In genomic region chr6:37316071-37316470, GRCh38 we compare ENCODE assay signal across 23 cellular contexts. TPM values are rescaled to one million over a fixed set of nuclear protein-coding genes. Genes with fewer than 3 reads are reported as not detected.
DNase-seq lines count a peak whose midpoint lies in the region; ATAC-seq lines count a peak whose summit lies in the region.
"Had no signal": no experiment of that assay in that cellular context is flagged by ENCODE, and none has a peak within 500 bp of the region (broad histone marks: within the 10 kb centered on the region; RNA-seq: fewer than 3 reads in every experiment).

No MANE protein-coding gene starts in this region.

- H3K27ac Mint-ChIP-seq in effector memory CD8-positive, alpha-beta T cell: no peak overlapping the region
- H3K27ac Mint-ChIP-seq: CD4-positive, CD25-positive, alpha-beta regulatory T cell; IgD-negative memory B cell had no signal

- H3K27ac ChIP-seq in BLaER1: no peak overlapping the region
- H3K27ac ChIP-seq: KMS-11, Peyer's patch, SK-N-MC had no signal

- H3K36me3 ChIP-seq in BLaER1: peaks cover 84% of the 10 kb centered on the region

- peak overlapping the region; percentile 22 for H3K4me2 ChIP-seq in BLaER1
- H3K4me2 ChIP-seq: KMS-11 had no signal

- no peaks in the 10 kb centered on the region for H3K9me3 Mint-ChIP-seq in effector memory CD8-positive, alpha-beta T cell
- H3K9me3 Mint-ChIP-seq: CD4-positive, CD25-positive, alpha-beta regulatory T cell; IgD-negative memory B cell had no signal

- no peaks in the 10 kb centered on the region for H3K4me1 Mint-ChIP-seq in effector memory CD8-positive, alpha-beta T cell (ENCODE audit: low read depth in 2 of 2)

- peaks cover 6% of the 10 kb centered on the region for H3K36me3 Mint-ChIP-seq in effector memory CD8-positive, alpha-beta T cell (ENCODE audit: insufficient read depth)

- H4K20me1 ChIP-seq in BLaER1: no peaks in the 10 kb centered on the region

- H3K4me3 ChIP-seq in BLaER1: no peak overlapping the region
- H3K4me3 ChIP-seq: GM12878, Peyer's patch, SK-N-MC had no signal

- no peak overlapping the region for H3K9ac ChIP-seq in BLaER1
- H3K9ac ChIP-seq: KMS-11 had no signal

- no peaks in the 10 kb centered on the region for H3K9me3 ChIP-seq in BLaER1
- H3K9me3 ChIP-seq: Peyer's patch had no signal

- H3K4me1 ChIP-seq in BLaER1: peaks cover 21% of the 10 kb centered on the region
- H3K4me1 ChIP-seq: Peyer's patch had no signal

- DNase-seq in NCI-H1694 (lab: John Stamatoyannopoulos, UW): peak; percentile 93
- peak; percentile 60 to 87 for DNase-seq in NCI-H524 (lab: John Stamatoyannopoulos, UW)
- peak; percentile 76 for DNase-seq in cerebellum (ENCODE audit: low spot score)
- DNase-seq in effector memory CD8-positive, alpha-beta T cell: no peak
- no peak for DNase-seq in activated T-cell treated with anti-CD3 and anti-CD28 coated beads for 4 hours
- DNase-seq: 8988T; ACHN; CD4-positive, CD25-positive, alpha-beta regulatory T cell; GDM1; HCEC 1CT; NCI-H1092; NCI-H1436 treated with DMSO at 0.1 percent for 48 hours; NCI-H2029; NCI-H226; NCI-H526 treated with DMSO at 0.1 percent for 48 hours; Peyer's patch; SHP77 treated with DMSO at 0.1 percent for 48 hours had no signal

- no peak for ATAC-seq in effector memory CD8-positive, alpha-beta T cell (replicated peaks)
- ATAC-seq in GM19324 (IDR thresholded peaks at IDR 0.05; ENCODE audit: low FRiP score, unreplicated experiment): no peak
- ATAC-seq: GM12878 had no signal

- H3K4me3 Mint-ChIP-seq in effector memory CD8-positive, alpha-beta T cell: no peak overlapping the region
- H3K4me3 Mint-ChIP-seq: CD4-positive, CD25-positive, alpha-beta regulatory T cell; IgD-negative memory B cell had no signal

- H3K27me3 ChIP-seq in BLaER1: no peaks in the 10 kb centered on the region
- H3K27me3 ChIP-seq: Peyer's patch had no signal

- H3K27me3 Mint-ChIP-seq in effector memory CD8-positive, alpha-beta T cell: no peaks in the 10 kb centered on the region
- H3K27me3 Mint-ChIP-seq: CD4-positive, CD25-positive, alpha-beta regulatory T cell; IgD-negative memory B cell had no signal

RNA-seq across cellular contexts. Expression of gene RNF8, which starts 37.7 kb away (rescaled TPM):
- total RNA-seq in cerebellum: 17.7 TPM

RNA-seq across cellular contexts. Expression of gene TMEM217, which starts 58.1 kb away (rescaled TPM):
- 1.00 TPM for total RNA-seq in cerebellum

RNA-seq across cellular contexts. Expression of gene TBC1D22B, which starts 58.5 kb away (rescaled TPM):
- total RNA-seq in cerebellum: 8.1 TPM

Comparison
In these comparisons a context has a peak if more than half of its experiments do, and no peak if none do; other contexts are left out.
1. DNase-seq: peak in NCI-H1694 (single experiment), NCI-H524 (2 of 2) and cerebellum (single experiment); none in effector memory CD8-positive, alpha-beta T cell (0 of 3) and activated T-cell treated with anti-CD3 and anti-CD28 coated beads for 4 hours (single experiment).